In the genomic region with DNA sequence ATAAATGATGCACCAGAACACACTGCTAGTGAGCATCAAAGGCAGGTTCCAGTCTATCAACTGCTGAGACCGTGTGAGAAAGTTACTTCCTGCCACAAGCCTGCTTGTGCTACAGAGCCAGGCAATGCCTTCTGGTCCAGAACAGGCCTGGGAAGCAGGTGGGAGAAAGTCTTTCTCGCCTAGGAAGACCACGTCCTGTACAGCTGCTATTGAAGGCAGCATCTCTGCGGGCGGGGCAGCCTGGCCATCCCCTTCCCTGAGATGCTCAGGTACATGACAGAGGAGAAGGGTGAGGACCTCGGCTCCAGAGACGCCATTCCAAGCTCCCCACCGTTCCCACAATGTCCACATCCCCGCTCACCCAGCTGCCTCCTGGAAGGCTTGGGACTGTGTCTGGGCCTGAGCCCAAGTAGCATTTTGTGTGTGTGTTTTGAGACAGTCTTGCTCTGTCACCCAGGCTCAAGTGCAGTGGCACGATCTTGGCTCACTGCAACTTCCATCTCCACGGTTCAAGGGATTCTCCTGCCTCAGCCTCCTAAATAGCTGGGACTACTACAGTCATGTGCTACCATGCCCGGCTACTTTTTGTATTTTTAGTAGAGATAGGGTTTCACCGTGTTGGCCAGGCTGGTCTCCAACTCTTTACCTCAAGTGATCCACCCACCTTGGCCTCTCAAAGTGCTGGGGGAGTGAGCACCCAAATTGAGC, we compare ENCODE assay signal across 1 cellular context.
TF ChIP-seq lines count a peak whose summit lies in the region.

No MANE protein-coding gene starts in this region.

TF ChIP-seq in endothelial cell of umbilical vein, 7 proteins besides CTCF, POLR2A, EP300 and RAD21:
- TF ChIP-seq POLR2AphosphoS5 (IDR thresholded peaks at IDR 0.05; ENCODE audit: insufficient read depth, low read depth, low read length) (no peak), FOS (IDR thresholded peaks at IDR 0.05; ENCODE audit: borderline replicate concordance, insufficient read depth, low read length) (no peak), GATA2 (IDR thresholded peaks at IDR 0.05; ENCODE audit: insufficient read depth, insufficient read length, low read depth, low read length) (no peak), EZH2 (IDR thresholded peaks at IDR 0.05; ENCODE audit: borderline replicate concordance, low read depth, low read length, severe bottlenecking) (no peak), MYC (IDR thresholded peaks at IDR 0.05; ENCODE audit: low read depth, low read length) (no peak)
- TF ChIP-seq, protein P1, sequence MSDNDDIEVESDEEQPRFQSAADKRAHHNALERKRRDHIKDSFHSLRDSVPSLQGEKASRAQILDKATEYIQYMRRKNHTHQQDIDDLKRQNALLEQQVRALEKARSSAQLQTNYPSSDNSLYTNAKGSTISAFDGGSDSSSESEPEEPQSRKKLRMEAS (IDR thresholded peaks at IDR 0.05; ENCODE audit: insufficient read depth, insufficient read length), result no peak
